In the genomic region with DNA sequence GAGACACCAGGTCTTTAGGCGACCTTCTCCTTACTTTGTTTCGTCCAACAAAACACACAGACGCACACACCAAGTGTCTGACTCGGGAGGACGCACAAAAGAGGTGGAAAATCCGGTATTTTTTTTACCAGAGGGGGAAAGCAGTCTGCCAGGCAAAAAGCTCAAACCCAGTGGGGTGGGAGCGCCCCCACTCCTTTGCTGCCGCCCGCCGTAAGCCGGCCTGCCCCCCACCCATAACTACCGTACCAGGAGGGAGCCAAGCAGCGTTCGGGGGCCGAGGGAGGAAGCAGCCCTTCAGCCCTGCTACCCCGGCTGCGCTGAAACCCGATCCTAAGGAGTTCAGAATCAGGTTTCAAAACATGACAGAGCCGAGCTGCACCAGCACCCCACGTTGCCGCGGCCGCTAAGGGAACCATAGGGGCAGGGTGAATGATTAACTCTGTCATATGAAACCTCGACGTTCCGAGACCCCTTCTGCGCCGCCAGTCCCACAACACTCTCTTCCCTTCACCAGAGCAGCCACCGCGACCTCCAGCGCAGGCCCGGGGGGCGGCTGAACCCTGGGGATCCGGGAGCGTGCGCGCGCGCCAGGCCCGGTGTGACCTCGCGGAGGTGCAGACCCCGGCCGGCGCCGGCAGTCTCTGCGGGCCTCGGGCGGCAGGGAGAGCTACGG, we compare ENCODE assay signal across 8 cellular contexts. TPM values are rescaled to one million over a fixed set of nuclear protein-coding genes. Genes with fewer than 3 reads are reported as not detected.
DNase-seq lines count a peak whose midpoint lies in the region; ATAC-seq, FAIRE-seq and TF ChIP-seq lines count a peak whose summit lies in the region.

No MANE protein-coding gene starts in this region.

- FAIRE-seq in GM12892 (lab: Jason Lieb, UNC) (no peak), HTR-8/SVneo (lab: Jason Lieb, UNC) (no peak)

- peak; percentile 47 for ATAC-seq in body of pancreas
- no peak for ATAC-seq in GM19452 (IDR thresholded peaks at IDR 0.05; ENCODE audit: unreplicated experiment)

- DNase-seq in GM12892 (ENCODE audit: insufficient read length) (peak; percentile 38), HTR-8/SVneo (ENCODE audit: insufficient read length, low spot score) (peak; percentile 95), SJCRH30 (peak; percentile 78 to 84), body of pancreas (peak; percentile 45 to 73 (median 62)), islet precursor cell (peak; percentile 74), RPMI8226 (no peak)
- peak; percentile 29 to 35 for DNase-seq in stimulated activated CD4-positive, alpha-beta T cell treated with anti-CD3 and anti-CD28 coated beads, Interleukin-2, amount 100 ng/mL, for 24 hours

- H3K27me3 ChIP-seq in SJCRH30 (no peaks in the 10 kb centered on the region), body of pancreas (no peaks in the 10 kb centered on the region)

- 0 to 1% methylated on average over 24 to 50 of the region's 50 CpGs for WGBS in body of pancreas, 2 donors

- H3K9me3 ChIP-seq in SJCRH30 (replicated peaks), result no peaks in the 10 kb centered on the region
- no peaks in the 10 kb centered on the region for H3K9me3 ChIP-seq in body of pancreas

- H3K4me1 ChIP-seq in SJCRH30, result peaks cover 11% of the 10 kb centered on the region
- H3K4me1 ChIP-seq in body of pancreas, result peaks cover 23% of the 10 kb centered on the region

- H3K4me3 ChIP-seq in SJCRH30, result peak overlapping the region; percentile 97
- peak overlapping the region; percentile 82 to 86 for H3K4me3 ChIP-seq in body of pancreas

- H3K27ac ChIP-seq in SJCRH30 (peak overlapping the region; percentile 80), body of pancreas (peak overlapping the region; percentile 64 to 82 (median 76))

- H3K36me3 ChIP-seq in SJCRH30 (peaks cover 37% of the 10 kb centered on the region), body of pancreas (replicated peaks in 1 of 2; ENCODE audit: insufficient read depth in 1 of 2, low read depth in 2 of 2) (no peaks in the 10 kb centered on the region)

- TF ChIP-seq POLR2A in GM12892 (IDR thresholded peaks at IDR 0.05; ENCODE audit: low read depth, low read length), result no peak
- peak in 2 of 3 donors; percentile 19 to 38 for TF ChIP-seq POLR2A in body of pancreas (IDR thresholded peaks at IDR 0.05)

- intact Hi-C loops in body of pancreas (cut with DNase I), result no loop called here

- TF ChIP-seq CTCF in body of pancreas (IDR thresholded peaks at IDR 0.05), result no peak

RNA-seq across cellular contexts. Expression of a gene that starts 1.9 kb away (rescaled TPM):
- not detected for polyA plus RNA-seq in GM12892 (2012; ENCODE audit: missing spikeins)
- total RNA-seq in SJCRH30 (2014; rRNA removed; shearing (Covaris generic)), result 45.1 and 46.7 TPM in 2 replicates
- total RNA-seq in body of pancreas, result 1 to 10 TPM; 4.0 to 5.7 TPM

RNA-seq across cellular contexts. Expression of a gene that starts 12.3 kb away (rescaled TPM):
- polyA plus RNA-seq in GM12892 (2012; ENCODE audit: missing spikeins), result 57.2 TPM
- total RNA-seq in SJCRH30 (2014; rRNA removed; shearing (Covaris generic)), result 103 and 129 TPM in 2 replicates
- total RNA-seq in body of pancreas, result 10 to 100 TPM; 14.0 to 37.2 TPM
